In genomic region chr1:118077331-118078055, GRCh38 we compare ENCODE assay signal across 8 cellular contexts.
DNase-seq lines count a peak whose midpoint lies in the region; ATAC-seq and TF ChIP-seq lines count a peak whose summit lies in the region.

No MANE protein-coding gene starts in this region.

- no peak overlapping the region for H3K4me3 Mint-ChIP-seq in activated CD8-positive, alpha-beta T cell treated with anti-CD3 and anti-CD28 coated beads for 36 hours
- no peak overlapping the region for H3K4me3 Mint-ChIP-seq in activated CD8-positive, alpha-beta T cell treated with anti-CD3 and anti-CD28 coated beads, Interleukin-2, amount 10 ng/mL, durations not matched to agents 7 days and 5 days

- no peaks in the 10 kb centered on the region for H3K27me3 ChIP-seq in thyroid gland

- H3K4me1 ChIP-seq in OCI-LY7 (ENCODE audit: insufficient read depth, low read length, poor library complexity, severe bottlenecking) = no peaks in the 10 kb centered on the region
- H3K4me1 ChIP-seq in thyroid gland = no peaks in the 10 kb centered on the region

- H3K36me3 Mint-ChIP-seq in activated CD8-positive, alpha-beta T cell treated with anti-CD3 and anti-CD28 coated beads for 36 hours (ENCODE audit: low read depth) = no peaks in the 10 kb centered on the region
- H3K36me3 Mint-ChIP-seq in activated CD8-positive, alpha-beta T cell treated with anti-CD3 and anti-CD28 coated beads, Interleukin-2, amount 10 ng/mL, durations not matched to agents 7 days and 5 days (ENCODE audit: low read depth) = no peaks in the 10 kb centered on the region

- H3K9me3 ChIP-seq in OCI-LY7 (ENCODE audit: low read length) (no peaks in the 10 kb centered on the region), thyroid gland (no peaks in the 10 kb centered on the region)

- H3K36me3 ChIP-seq in OCI-LY7 (ENCODE audit: insufficient read depth, low read length) (no peaks in the 10 kb centered on the region), thyroid gland (no peaks in the 10 kb centered on the region)

- H3K27ac Mint-ChIP-seq in activated CD8-positive, alpha-beta T cell treated with anti-CD3 and anti-CD28 coated beads for 36 hours = no peak overlapping the region
- H3K27ac Mint-ChIP-seq in activated CD8-positive, alpha-beta T cell treated with anti-CD3 and anti-CD28 coated beads, Interleukin-2, amount 10 ng/mL, durations not matched to agents 7 days and 5 days = no peak overlapping the region

- POLR2A ChIA-PET in activated CD8-positive, alpha-beta T cell treated with anti-CD3 and anti-CD28 coated beads for 36 hours (lab: Charles Lee) = no interaction called here
- POLR2A ChIA-PET in activated CD8-positive, alpha-beta T cell treated with anti-CD3 and anti-CD28 coated beads, Interleukin-2, amount 10 ng/mL, durations not matched to agents 7 days and 5 days (lab: Charles Lee) = no interaction called here
- POLR2A ChIA-PET in OCI-LY7 (lab: Charles Lee) = no interaction called here

- TF ChIP-seq CTCF in activated CD8-positive, alpha-beta T cell treated with anti-CD3 and anti-CD28 coated beads for 36 hours (IDR thresholded peaks at IDR 0.05) = peak; percentile 12
- peak; percentile 57 for TF ChIP-seq CTCF in OCI-LY7 (conservative IDR thresholded peaks at IDR 0.05; ENCODE audit: low read length)
- TF ChIP-seq CTCF in fibroblast of the aortic adventitia (IDR thresholded peaks at IDR 0.05; ENCODE audit: insufficient read depth, low read length) = peak; percentile 57
- peak in 3 of 6 experiments; percentile 34 to 58 (median 53) for TF ChIP-seq CTCF in thyroid gland (IDR thresholded peaks at IDR 0.05)

- H3K4me3 ChIP-seq in OCI-LY7 (ENCODE audit: low read depth, low read length, poor library complexity, severe bottlenecking) (no peak overlapping the region), fibroblast of the aortic adventitia (ENCODE audit: low read depth, low read length) (no peak overlapping the region), thyroid gland (replicated peaks in 1 of 3) (no peak overlapping the region)

- H3K27ac ChIP-seq in OCI-LY7 (ENCODE audit: low read depth, low read length, poor library complexity, severe bottlenecking) (no peak overlapping the region), thyroid gland (no peak overlapping the region)

- 38 to 46% methylated on average over 2 of the region's 2 CpGs for WGBS in thyroid gland, 2 donors

- H3K4me2 ChIP-seq in OCI-LY7 (ENCODE audit: low read length) = no peak overlapping the region

- H3K9me3 Mint-ChIP-seq in activated CD8-positive, alpha-beta T cell treated with anti-CD3 and anti-CD28 coated beads for 36 hours = no peaks in the 10 kb centered on the region
- H3K9me3 Mint-ChIP-seq in activated CD8-positive, alpha-beta T cell treated with anti-CD3 and anti-CD28 coated beads, Interleukin-2, amount 10 ng/mL, durations not matched to agents 7 days and 5 days (ENCODE audit: insufficient read depth) = no peaks in the 10 kb centered on the region

- peaks cover 3% of the 10 kb centered on the region for H3K27me3 Mint-ChIP-seq in activated CD8-positive, alpha-beta T cell treated with anti-CD3 and anti-CD28 coated beads for 36 hours
- no peaks in the 10 kb centered on the region for H3K27me3 Mint-ChIP-seq in activated CD8-positive, alpha-beta T cell treated with anti-CD3 and anti-CD28 coated beads, Interleukin-2, amount 10 ng/mL, durations not matched to agents 7 days and 5 days (ENCODE audit: low read depth)

- BruUV-seq in OCI-LY7 (replicated peaks; lab: Mats Ljungman, UMichigan) = no TSS peak

- no peaks in the 10 kb centered on the region for H4K20me1 ChIP-seq in OCI-LY7 (ENCODE audit: insufficient read depth, low read length)

- ATAC-seq in activated CD8-positive, alpha-beta T cell treated with anti-CD3 and anti-CD28 coated beads for 36 hours = no peak
- no peak for ATAC-seq in activated CD8-positive, alpha-beta T cell treated with anti-CD3 and anti-CD28 coated beads, Interleukin-2, amount 10 ng/mL, durations not matched to agents 7 days and 5 days
- no peak for ATAC-seq in HG03469 (IDR thresholded peaks at IDR 0.05; ENCODE audit: unreplicated experiment)
- ATAC-seq in GM21576 (IDR thresholded peaks at IDR 0.05; ENCODE audit: unreplicated experiment) = no peak

- no peaks in the 10 kb centered on the region for H3K79me2 ChIP-seq in OCI-LY7 (ENCODE audit: insufficient read depth, low read depth, low read length)

- TF ChIP-seq POLR2A in thyroid gland (IDR thresholded peaks at IDR 0.05) = no peak

- no peak overlapping the region for H2AFZ ChIP-seq in OCI-LY7 (ENCODE audit: low read length)

- H3K4me1 Mint-ChIP-seq in activated CD8-positive, alpha-beta T cell treated with anti-CD3 and anti-CD28 coated beads for 36 hours (ENCODE audit: low read depth) = peaks cover 4% of the 10 kb centered on the region
- H3K4me1 Mint-ChIP-seq in activated CD8-positive, alpha-beta T cell treated with anti-CD3 and anti-CD28 coated beads, Interleukin-2, amount 10 ng/mL, durations not matched to agents 7 days and 5 days (ENCODE audit: low read depth) = peaks cover 4% of the 10 kb centered on the region

- H3K9me2 ChIP-seq in OCI-LY7 (ENCODE audit: insufficient read depth, low read length) = no peaks in the 10 kb centered on the region

- CTCF ChIA-PET in activated CD8-positive, alpha-beta T cell treated with anti-CD3 and anti-CD28 coated beads for 36 hours (lab: Charles Lee) = interaction anchor here (0.9 to 1.0 kb wide), 2 partner anchors 9 to 75 kb away, joined by 3 read pairs; no protein-coding TSS in a partner anchor
- CTCF ChIA-PET in activated CD8-positive, alpha-beta T cell treated with anti-CD3 and anti-CD28 coated beads, Interleukin-2, amount 10 ng/mL, durations not matched to agents 7 days and 5 days (lab: Charles Lee) = no interaction called here
- CTCF ChIA-PET in OCI-LY7 (lab: Charles Lee; ENCODE audit: unreplicated experiment) = no interaction called here

- intact Hi-C loops in activated CD8-positive, alpha-beta T cell treated with anti-CD3 and anti-CD28 coated beads for 36 hours (cut with micrococcal nuclease) = no loop called here
- intact Hi-C loops in OCI-LY7 (cut with micrococcal nuclease; ENCODE audit: unreplicated experiment) (no loop called here), thyroid gland (cut with DNase I) (no loop called here)

- no peak for DNase-seq in activated CD8-positive, alpha-beta T cell treated with anti-CD3 and anti-CD28 coated beads for 36 hours
- DNase-seq in activated CD8-positive, alpha-beta T cell treated with anti-CD3 and anti-CD28 coated beads, Interleukin-2, amount 10 ng/mL, durations not matched to agents 7 days and 5 days = no peak
- DNase-seq in OCI-LY7 (ENCODE audit: low spot score) = no peak
- DNase-seq in fibroblast of the aortic adventitia (ENCODE audit: low read depth) = peak; percentile 69
- DNase-seq in thyroid gland = peak; percentile 5 to 7
- no peak for DNase-seq in ecto neural progenitor cell (ENCODE audit: low spot score)

Comparison
In these comparisons a context has a peak if more than half of its experiments do, and no peak if none do; other contexts are left out.
1. DNase-seq: peak in fibroblast of the aortic adventitia (single experiment) and thyroid gland (2 of 2); none in activated CD8-positive, alpha-beta T cell treated with anti-CD3 and anti-CD28 coated beads for 36 hours (single experiment), activated CD8-positive, alpha-beta T cell treated with anti-CD3 and anti-CD28 coated beads, Interleukin-2, amount 10 ng/mL, durations not matched to agents 7 days and 5 days (single experiment), OCI-LY7 (single experiment) and ecto neural progenitor cell (single experiment).